ENCODE assay signal across 23 cellular contexts in the genomic region with DNA sequence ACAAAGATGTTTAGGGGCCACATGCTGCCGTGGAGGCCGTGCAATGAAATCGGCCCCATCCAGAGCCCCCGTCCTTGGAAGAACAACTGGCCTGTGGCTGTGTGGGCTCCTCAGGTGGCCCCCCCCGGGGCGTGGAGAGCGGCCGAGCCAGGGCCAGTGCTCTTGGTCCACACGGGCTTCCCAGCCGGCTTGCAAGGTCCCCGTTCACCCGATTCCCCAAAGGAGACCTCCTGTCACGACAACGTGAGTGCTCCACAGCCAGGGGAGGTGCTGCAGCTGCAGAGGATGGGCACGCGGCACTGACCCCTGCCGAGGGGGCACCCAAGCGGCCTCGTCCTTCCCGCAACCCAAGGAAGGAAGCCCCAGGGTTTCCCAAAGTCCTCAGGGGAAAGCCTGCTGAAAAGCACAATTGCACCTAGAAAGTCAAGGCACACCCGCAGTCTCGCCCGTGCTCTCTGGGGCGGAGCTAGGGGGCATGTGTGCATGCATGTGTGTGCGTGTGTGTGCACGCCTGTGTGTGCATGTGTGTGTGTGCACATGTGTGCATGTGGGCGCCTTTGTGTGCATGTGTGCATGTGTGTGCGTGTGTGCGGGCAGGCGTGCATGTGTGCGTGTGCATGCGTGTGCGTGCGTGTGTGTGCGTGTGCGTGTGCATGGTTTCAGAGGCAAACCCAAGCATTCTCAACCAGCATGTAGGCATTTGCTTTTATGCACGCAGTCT. TPM values are rescaled to one million over a fixed set of nuclear protein-coding genes. Genes with fewer than 3 reads are reported as not detected.
A peak's percentile ranks its signal among the peaks of the same experiment; 100 is the strongest.
DNase-seq lines count a peak whose midpoint lies in the region; ATAC-seq and TF ChIP-seq lines count a peak whose summit lies in the region.
"Had no signal": no experiment of that assay in that cellular context is flagged by ENCODE, and none has a peak within 500 bp of the region (broad histone marks: within the 10 kb centered on the region; RNA-seq: fewer than 3 reads in every experiment).

No MANE protein-coding gene starts in this region.

- intact Hi-C loops in left lung (cut with DNase I) (no loop called here), spleen (cut with DNase I; ENCODE audit: low total_unique reads) (no loop called here)

- H3K27ac ChIP-seq in WERI-Rb-1 (peak overlapping the region; percentile 50; the same call in 1 of the 2 replicates), left lung (no peak overlapping the region), spleen (no peak overlapping the region)
- H3K27ac ChIP-seq: dorsolateral prefrontal cortex, Peyer's patch, SJSA1, testis had no signal

- no peaks in the 10 kb centered on the region for H3K36me3 ChIP-seq in WERI-Rb-1
- no peaks in the 10 kb centered on the region for H3K36me3 ChIP-seq in left lung
- no peaks in the 10 kb centered on the region for H3K36me3 ChIP-seq in spleen
- H3K36me3 ChIP-seq: Peyer's patch, SJSA1 had no signal

- TF ChIP-seq CTCF in WERI-Rb-1 (IDR thresholded peaks at IDR 0.05; ENCODE audit: low read depth, low read length) = no peak
- TF ChIP-seq CTCF in left lung (IDR thresholded peaks at IDR 0.05) = no peak
- no peak for TF ChIP-seq CTCF in spleen (IDR thresholded peaks at IDR 0.05 in 8 of 11, conservative IDR thresholded peaks at IDR 0.05 in 3 of 11)

- H3K4me1 ChIP-seq in left lung (peaks cover under 1 to 5% of the 10 kb centered on the region in 2 donors), spleen (peaks cover under 1 to 73% (median 23%) of the 10 kb centered on the region in 6 donors)
- H3K4me1 ChIP-seq: testis had no signal

- WGBS in spleen, 5 donors = 63 to 77% (median 65%) methylated on average over 21 to 37 of the region's 37 CpGs

- H3K9me3 ChIP-seq in WERI-Rb-1 (ENCODE audit: severe bottlenecking) (no peaks in the 10 kb centered on the region), left lung (no peaks in the 10 kb centered on the region), spleen (no peaks in the 10 kb centered on the region)
- H3K9me3 ChIP-seq: Peyer's patch, SJSA1, testis had no signal

- H3K4me3 ChIP-seq in WERI-Rb-1 (ENCODE audit: low read depth, low read length) = no peak overlapping the region
- H3K4me3 ChIP-seq in left lung = no peak overlapping the region
- H3K4me3 ChIP-seq in spleen = no peak overlapping the region
- H3K4me3 ChIP-seq: dorsolateral prefrontal cortex, K562, Peyer's patch, SJSA1, testis had no signal

- H3K27me3 ChIP-seq in WERI-Rb-1 (ENCODE audit: insufficient read depth, low read depth, severe bottlenecking) (no peaks in the 10 kb centered on the region), left lung (no peaks in the 10 kb centered on the region), spleen (replicated peaks in 1 of 7) (peaks cover 0 to 17% (median 0%) of the 10 kb centered on the region in 7 donors)
- H3K27me3 ChIP-seq: dorsolateral prefrontal cortex, Peyer's patch, SJSA1, testis had no signal

- peak; percentile 14 for DNase-seq in activated CD8-positive, alpha-beta memory T cell treated with anti-CD3 and anti-CD28 coated beads, Interleukin-2, amount 50 U/mL, for 4 hours
- no peak for DNase-seq in activated CD8-positive, alpha-beta memory T cell treated with anti-CD3 and anti-CD28 coated beads for 24 hours
- DNase-seq in WERI-Rb-1 (no peak), left lung (peak; percentile 21 to 77), spleen (peak; percentile 75), NCI-H82 (lab: John Stamatoyannopoulos, UW) (no peak), SW480 (ENCODE audit: low spot score) (no peak)
- DNase-seq: 8988T; activated CD4-positive, CD25-positive, alpha-beta regulatory T cell treated with anti-CD3 and anti-CD28 coated beads, Interleukin-2, amount 50 U/mL, for 72 hours; activated CD8-positive, alpha-beta T cell treated with anti-CD3 and anti-CD28 coated beads, Interleukin-2, amount 10 ng/mL, durations not matched to agents 7 days and 5 days; activated gamma-delta T cell treated with Interleukin-2 at 50 U/mL for 16 hours; cerebellar nuclear complex; DMS 273 treated with DMSO at 0.1 percent for 48 hours; NCI-H1105 treated with DMSO at 0.1 percent for 48 hours; NCI-H2029 treated with DMSO at 0.1 percent for 48 hours; NCI-H526; Peyer's patch; stimulated activated naive CD4-positive, alpha-beta T cell treated with Interleukin-2 at 50 U/mL for 16 hours; testis had no signal

- ATAC-seq in left lung (no peak), HG03571 (IDR thresholded peaks at IDR 0.05; ENCODE audit: unreplicated experiment) (no peak)
- ATAC-seq: activated CD8-positive, alpha-beta T cell treated with anti-CD3 and anti-CD28 coated beads, Interleukin-2, amount 10 ng/mL, durations not matched to agents 7 days and 5 days had no signal

- TF ChIP-seq POLR2A in spleen (IDR thresholded peaks at IDR 0.05) = no peak

RNA-seq across cellular contexts. Expression of gene SLX9, which starts 48.2 kb away (rescaled TPM):
- total RNA-seq in left lung = 10 to 100 TPM; 16.4 to 29.6 TPM
- 10 to 100 TPM in 6 of 7 donors, 1 to 10 TPM in 1; 6.1 to 30.6 (median 26.4) TPM for total RNA-seq in spleen
- polyA plus RNA-seq in spleen = 10 to 100 TPM; 16.4 to 35.4 (median 28.5) TPM

Comparison
In these comparisons a context has a peak if more than half of its experiments do, and no peak if none do; other contexts are left out.
1. DNase-seq: peak in activated CD8-positive, alpha-beta memory T cell treated with anti-CD3 and anti-CD28 coated beads, Interleukin-2, amount 50 U/mL, for 4 hours (single experiment), left lung (2 of 2) and spleen (single experiment); none in activated CD8-positive, alpha-beta memory T cell treated with anti-CD3 and anti-CD28 coated beads for 24 hours (single experiment), WERI-Rb-1 (single experiment), NCI-H82 (single experiment) and SW480 (single experiment).